In genomic region chr14:38111046-38111445, GRCh38 we compare ENCODE assay signal across 28 cellular contexts.
"Had no signal": no experiment of that assay in that cellular context is flagged by ENCODE, and none has a peak within 500 bp of the region (broad histone marks: within the 10 kb centered on the region; RNA-seq: fewer than 3 reads in every experiment).

No MANE protein-coding gene starts in this region.

- H3K27me3 ChIP-seq: colonic mucosa, dorsolateral prefrontal cortex, esophagus muscularis mucosa, esophagus squamous epithelium, foreskin keratinocyte, gastrocnemius medialis, gastroesophageal sphincter, heart left ventricle, heart right ventricle had no signal

- ATAC-seq: effector memory CD8-positive, alpha-beta T cell; esophagus mucosa; foreskin keratinocyte; gastrocnemius medialis; gastroesophageal sphincter; heart left ventricle; heart right ventricle had no signal

- H3K4me3 ChIP-seq: colonic mucosa, coronary artery, dorsolateral prefrontal cortex, esophagus muscularis mucosa, esophagus squamous epithelium, gastrocnemius medialis, gastroesophageal sphincter, heart left ventricle, heart right ventricle had no signal

- H3K36me3 ChIP-seq: colonic mucosa, esophagus muscularis mucosa, esophagus squamous epithelium, gastrocnemius medialis, gastroesophageal sphincter, heart left ventricle, heart right ventricle had no signal

- H3K27ac ChIP-seq: colonic mucosa, coronary artery, dorsolateral prefrontal cortex, epithelial cell of prostate, esophagus muscularis mucosa, esophagus squamous epithelium, foreskin keratinocyte, gastrocnemius medialis, gastroesophageal sphincter, heart left ventricle, heart right ventricle had no signal

- DNase-seq: colonic mucosa; cortex of kidney; dermis blood vessel endothelial cell; dorsolateral prefrontal cortex; effector CD4-positive, alpha-beta T cell; effector CD8-positive, alpha-beta T cell; effector memory CD4-positive, alpha-beta T cell; effector memory CD8-positive, alpha-beta T cell; endodermal cell; erythroblast; esophagus squamous epithelium; foreskin fibroblast; foreskin keratinocyte; foreskin melanocyte; gastrocnemius medialis; glutamatergic neuron; head of caudate nucleus; heart left ventricle; heart right ventricle had no signal

- H3K9me3 ChIP-seq: colonic mucosa, esophagus muscularis mucosa, esophagus squamous epithelium, gastrocnemius medialis, gastroesophageal sphincter, heart left ventricle had no signal

- FAIRE-seq: colon, endometrium, endothelial cell of umbilical vein, frontal cortex had no signal

- H3K4me1 ChIP-seq: colonic mucosa, esophagus muscularis mucosa, esophagus squamous epithelium, foreskin keratinocyte, gastrocnemius medialis, gastroesophageal sphincter, heart left ventricle, heart right ventricle had no signal
